Comparison of ENCODE assay signal across 8 cellular contexts in the genomic region with DNA sequence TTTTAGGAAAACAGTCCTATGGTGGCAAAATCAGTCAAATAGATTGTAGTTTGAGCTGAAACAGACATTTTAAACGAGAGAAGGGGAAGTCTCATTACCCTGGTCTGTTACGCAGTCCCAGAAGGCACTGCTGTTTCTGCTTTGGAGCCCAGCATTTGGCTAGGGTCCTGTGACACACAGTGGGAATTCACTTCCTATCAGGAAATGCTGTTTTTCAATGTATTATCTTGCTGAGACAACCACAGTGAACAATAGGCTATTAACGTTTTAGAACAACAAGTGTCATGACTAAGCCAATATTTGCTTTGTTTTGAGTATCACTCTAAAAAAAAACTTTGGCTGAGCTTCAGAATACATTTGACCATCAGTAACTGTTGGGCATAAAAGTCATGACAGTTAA.
DNase-seq lines count a peak whose midpoint lies in the region; ATAC-seq and TF ChIP-seq lines count a peak whose summit lies in the region.

No MANE protein-coding gene starts in this region.

- H3K4me3 ChIP-seq in DOHH2 (ENCODE audit: low read length) (no peak overlapping the region), choroid plexus epithelial cell (ENCODE audit: low read depth, low read length) (no peak overlapping the region), SJCRH30 (no peak overlapping the region)

- DNase-seq in NCI-H2081 treated with DMSO at 0.1 percent for 48 hours (lab: John Stamatoyannopoulos, UW) (peak; percentile 7), choroid plexus epithelial cell (ENCODE audit: low read depth) (peak; percentile 39), midbrain (lab: John Stamatoyannopoulos, UW) (peak; percentile 63), NCI-H526 (lab: John Stamatoyannopoulos, UW) (no peak), SJCRH30 (no peak)

- no peaks in the 10 kb centered on the region for H3F3A ChIP-seq in DOHH2 (ENCODE audit: control insufficient read depth, insufficient read depth)

- no peaks in the 10 kb centered on the region for H3K27me3 ChIP-seq in DOHH2 (ENCODE audit: control insufficient read depth, low read length)
- H3K27me3 ChIP-seq in SJCRH30, result no peaks in the 10 kb centered on the region

- ATAC-seq in HG03460 (IDR thresholded peaks at IDR 0.05; ENCODE audit: unreplicated experiment) (no peak), HG03139 (IDR thresholded peaks at IDR 0.05; ENCODE audit: unreplicated experiment) (no peak)

- peaks cover 33% of the 10 kb centered on the region for H3K79me2 ChIP-seq in DOHH2 (ENCODE audit: control insufficient read depth, low read length)

- no peak overlapping the region for H3K27ac ChIP-seq in DOHH2 (ENCODE audit: low read depth, low read length)
- H3K27ac ChIP-seq in SJCRH30, result no peak overlapping the region

- H3K4me2 ChIP-seq in DOHH2 (ENCODE audit: low read length), result peak overlapping the region; percentile 18

- peaks cover 22% of the 10 kb centered on the region for H3K4me1 ChIP-seq in DOHH2 (ENCODE audit: control insufficient read depth, low read length)
- H3K4me1 ChIP-seq in SJCRH30, result peaks cover 20% of the 10 kb centered on the region

- H3K9me2 ChIP-seq in DOHH2 (replicated peaks; ENCODE audit: control insufficient read depth, low read length), result no peaks in the 10 kb centered on the region

- H3K36me3 ChIP-seq in DOHH2 (ENCODE audit: control insufficient read depth, low read length) (no peaks in the 10 kb centered on the region), SJCRH30 (no peaks in the 10 kb centered on the region)

- no peaks in the 10 kb centered on the region for H3K9me3 ChIP-seq in DOHH2 (ENCODE audit: control insufficient read depth, insufficient read depth, low read length)
- 0 out of 2 replicates have a peak, but pooled peaks cover 5% of the 10 kb centered on the region for H3K9me3 ChIP-seq in SJCRH30 (replicated peaks)

- no peaks in the 10 kb centered on the region for H4K20me1 ChIP-seq in DOHH2 (ENCODE audit: control insufficient read depth, insufficient read depth, low read depth, low read length)

- TF ChIP-seq CTCF in DOHH2 (IDR thresholded peaks at IDR 0.05; ENCODE audit: low read depth, low read length, poor library complexity, severe bottlenecking), result no peak
- no peak for TF ChIP-seq CTCF in choroid plexus epithelial cell (conservative IDR thresholded peaks at IDR 0.05; ENCODE audit: low read depth, low read length)

Comparison
In these comparisons a context has a peak if more than half of its experiments do, and no peak if none do; other contexts are left out.
1. DNase-seq: peak in NCI-H2081 treated with DMSO at 0.1 percent for 48 hours (single experiment), choroid plexus epithelial cell (single experiment) and midbrain (single experiment); none in NCI-H526 (0 of 2) and SJCRH30 (0 of 2).